2 cellular contexts compared by ENCODE assay signal in genomic region chr3:10835406-10835805, GRCh38.
TF ChIP-seq lines count a peak whose summit lies in the region.

No MANE protein-coding gene starts in this region.

TF ChIP-seq in HepG2, 621 proteins besides CTCF, POLR2A, EP300 and RAD21:
- TF ChIP-seq THAP8 (CRISPR knock-in tag; IDR thresholded peaks at IDR 0.05; ENCODE audit: borderline replicate concordance) (0 out of 2 replicates have a peak, but pooled peaks have one; percentile 29), MLLT10 (CRISPR knock-in tag; IDR thresholded peaks at IDR 0.05) (no peak), ZSCAN29 (CRISPR knock-in tag; conservative IDR thresholded peaks at IDR 0.05) (no peak), STAG1 (CRISPR knock-in tag; IDR thresholded peaks at IDR 0.05) (peak; percentile 31; the same call in 1 of the 2 replicates), REST (IDR thresholded peaks at IDR 0.05; ENCODE audit: borderline replicate concordance in 1 of 2, low read depth in 1 of 2, low read length in 2 of 2) (no peak), ZNF574 (CRISPR knock-in tag; IDR thresholded peaks at IDR 0.05) (0 out of 2 replicates have a peak, but pooled peaks have one; percentile 40)

TF ChIP-seq in H1, 55 proteins besides CTCF, POLR2A, EP300 and RAD21:
- TF ChIP-seq ZNF274 (IDR thresholded peaks at IDR 0.05; ENCODE audit: borderline replicate concordance, extremely low read depth, low read length) (no peak), CEBPB (IDR thresholded peaks at IDR 0.05; ENCODE audit: low read depth, low read length) (no peak), TBP (IDR thresholded peaks at IDR 0.05; ENCODE audit: low read depth, low read length) (no peak), JUN (IDR thresholded peaks at IDR 0.05; ENCODE audit: low read depth, low read length) (no peak), USF2 (IDR thresholded peaks at IDR 0.05; ENCODE audit: low read length) (no peak), ATF2 (IDR thresholded peaks at IDR 0.05; ENCODE audit: low read length) (no peak), BRCA1 (IDR thresholded peaks at IDR 0.05; ENCODE audit: low read depth, low read length) (no peak), SP2 (IDR thresholded peaks at IDR 0.05; ENCODE audit: low read length) (no peak), POU5F1 (IDR thresholded peaks at IDR 0.05; ENCODE audit: low read depth, low read length) (no peak)
